ENCODE assay signal across 10 cellular contexts in genomic region chr1:225343618-225344017, GRCh38.
DNase-seq lines count a peak whose midpoint lies in the region; ATAC-seq, FAIRE-seq and TF ChIP-seq lines count a peak whose summit lies in the region.
"Had no signal": no experiment of that assay in that cellular context is flagged by ENCODE, and none has a peak within 500 bp of the region (broad histone marks: within the 10 kb centered on the region; RNA-seq: fewer than 3 reads in every experiment).

No MANE protein-coding gene starts in this region.

- no peaks in the 10 kb centered on the region for H3K9me3 ChIP-seq in CD4-positive, alpha-beta memory T cell (ENCODE audit: control insufficient read depth in 1 of 2, low read length in 2 of 2)

- peaks cover 4% of the 10 kb centered on the region for H3K27me3 ChIP-seq in CD4-positive, alpha-beta memory T cell (ENCODE audit: insufficient read depth, low read length)

- TF ChIP-seq CTCF in HFFc6 (IDR thresholded peaks at IDR 0.05) = peak; percentile 66
- TF ChIP-seq CTCF in fibroblast of villous mesenchyme (IDR thresholded peaks at IDR 0.05; ENCODE audit: insufficient read depth, low read depth, low read length) = peak; percentile 24

- no peaks in the 10 kb centered on the region for H3K4me1 Mint-ChIP-seq in CD4-positive, alpha-beta memory T cell
- H3K4me1 Mint-ChIP-seq in HFFc6 (ENCODE audit: low read depth) = no peaks in the 10 kb centered on the region

- H3K27ac Mint-ChIP-seq in CD4-positive, alpha-beta memory T cell = no peak overlapping the region
- H3K27ac Mint-ChIP-seq in HFFc6 = no peak overlapping the region
- H3K27ac Mint-ChIP-seq: activated T-helper 1 cell treated with anti-CD3 and anti-CD28 coated beads, Interleukin-12 subunit alpha, Interleukin-12 subunit beta, Interleukin-2, Interleukin-4 antibody, amounts not matched to agents 30 ng/mL and 10 ng/mL and 1 ng/mL, durations not matched to agents 14 hours and 24 hours and 36 hours had no signal

- DNase-seq in CD4-positive, alpha-beta memory T cell = peak in 4 of 5 donors; percentile 2 to 23 (median 10)
- no peak for DNase-seq in HFFc6
- DNase-seq in RCC 7860 (ENCODE audit: low spot score) = peak; percentile 42
- peak; percentile 28 for DNase-seq in fibroblast of villous mesenchyme (ENCODE audit: low read depth)
- no peak for DNase-seq in DMS79 (lab: John Stamatoyannopoulos, UW)
- DNase-seq in HPDE6-E6E7 (ENCODE audit: extremely low spot score) = no peak

- H3K4me3 Mint-ChIP-seq in CD4-positive, alpha-beta memory T cell = no peak overlapping the region
- no peak overlapping the region for H3K4me3 Mint-ChIP-seq in HFFc6
- H3K4me3 Mint-ChIP-seq: activated T-helper 1 cell treated with anti-CD3 and anti-CD28 coated beads, Interleukin-12 subunit alpha, Interleukin-12 subunit beta, Interleukin-2, Interleukin-4 antibody, amounts not matched to agents 30 ng/mL and 10 ng/mL and 1 ng/mL, durations not matched to agents 14 hours and 24 hours and 36 hours had no signal

- intact Hi-C loops in CD4-positive, alpha-beta memory T cell (cut with micrococcal nuclease) = no loop called here

- POLR2A ChIA-PET in CD4-positive, alpha-beta memory T cell (lab: Charles Lee; ENCODE audit: partially characterized antibody) = no interaction called here

- no peaks in the 10 kb centered on the region for H3K36me3 ChIP-seq in CD4-positive, alpha-beta memory T cell (ENCODE audit: insufficient read depth, low read length)

- H3K36me3 Mint-ChIP-seq in CD4-positive, alpha-beta memory T cell = peaks cover 0 to 4% of the 10 kb centered on the region in 2 donors
- no peaks in the 10 kb centered on the region for H3K36me3 Mint-ChIP-seq in HFFc6 (ENCODE audit: low read depth)

- H3K4me1 ChIP-seq in CD4-positive, alpha-beta memory T cell (ENCODE audit: insufficient read depth, low read length) = no peaks in the 10 kb centered on the region
- H3K4me1 ChIP-seq: parathyroid adenoma had no signal

- CTCF ChIA-PET in CD4-positive, alpha-beta memory T cell (lab: Charles Lee; ENCODE audit: partially characterized antibody) = no interaction called here

- H3K4me3 ChIP-seq in CD4-positive, alpha-beta memory T cell (ENCODE audit: low read length in 2 of 2) = no peak overlapping the region
- no peak overlapping the region for H3K4me3 ChIP-seq in fibroblast of villous mesenchyme (ENCODE audit: low read depth, low read length)

- H3K9me3 Mint-ChIP-seq in CD4-positive, alpha-beta memory T cell = peaks cover 0 to 17% (median 14%) of the 10 kb centered on the region in 8 donors
- no peaks in the 10 kb centered on the region for H3K9me3 Mint-ChIP-seq in HFFc6

- no peak overlapping the region for H3K27ac ChIP-seq in CD4-positive, alpha-beta memory T cell (ENCODE audit: low read depth, low read length)
- H3K27ac ChIP-seq: parathyroid adenoma had no signal

- ATAC-seq in GM19463 (IDR thresholded peaks at IDR 0.05; ENCODE audit: unreplicated experiment) = no peak
- ATAC-seq in GM18861 (IDR thresholded peaks at IDR 0.05; ENCODE audit: unreplicated experiment) = no peak

- H3K27me3 Mint-ChIP-seq in CD4-positive, alpha-beta memory T cell = peaks cover 22 to 38% of the 10 kb centered on the region in 2 donors
- peaks cover 5% of the 10 kb centered on the region; the same call in 1 of the 2 replicates for H3K27me3 Mint-ChIP-seq in HFFc6 (ENCODE audit: insufficient read depth)

- peak; percentile 59 for FAIRE-seq in RCC 7860 (lab: Jason Lieb, UNC)

Comparison
In these comparisons a context has a peak if more than half of its experiments do, and no peak if none do; other contexts are left out.
1. DNase-seq: peak in CD4-positive, alpha-beta memory T cell (4 of 5), RCC 7860 (single experiment) and fibroblast of villous mesenchyme (single experiment); none in HFFc6 (single experiment), DMS79 (single experiment) and HPDE6-E6E7 (single experiment).